31 cellular contexts compared by ENCODE assay signal in genomic region chrX:56279869-56280268, GRCh38.
"Had no signal": no experiment of that assay in that cellular context is flagged by ENCODE, and none has a peak within 500 bp of the region (broad histone marks: within the 10 kb centered on the region; RNA-seq: fewer than 3 reads in every experiment).

No MANE protein-coding gene starts in this region.

- H3K9me3 Mint-ChIP-seq: activated CD8-positive, alpha-beta T cell treated with anti-CD3 and anti-CD28 coated beads for 36 hours; activated naive CD4-positive, alpha-beta T cell treated with anti-CD3 and anti-CD28 coated beads, Interleukin-2, amount 10 ng/mL, durations not matched to agents 7 days and 5 days; activated naive CD4-positive, alpha-beta T cell treated with anti-CD3 and anti-CD28 coated beads, Interleukin-2, amount 50 U/mL, for 72 hours; activated naive CD8-positive, alpha-beta T cell treated with anti-CD3 and anti-CD28 coated beads, Interleukin-2, amount 10 ng/mL, durations not matched to agents 7 days and 5 days; central memory CD8-positive, alpha-beta T cell; dendritic cell treated with granulocyte-macrophage colony-stimulating factor and Interleukin-4, amounts not matched to agents 40 ng/mL and 50 ng/mL, for 4 days; WTC11 had no signal

- H3K27ac ChIP-seq: ascending aorta, brain microvascular endothelial cell, coronary artery, dorsolateral prefrontal cortex, esophagus muscularis mucosa, foreskin keratinocyte, gastrocnemius medialis, heart left ventricle, hepatocyte, VCaP had no signal

- H2AFZ ChIP-seq: hepatocyte had no signal

- H3K4me1 ChIP-seq: ascending aorta, esophagus muscularis mucosa, foreskin keratinocyte, gastrocnemius medialis, heart left ventricle had no signal

- DNase-seq: activated CD4-positive, alpha-beta T cell treated with anti-CD3 and anti-CD28 coated beads for 1 hour; activated CD4-positive, alpha-beta T cell treated with anti-CD3 and anti-CD28 coated beads for 4 hours; activated CD4-positive, alpha-beta T cell treated with anti-CD3 and anti-CD28 coated beads, Interleukin-2, amount 50 U/mL, for 1 hour; activated CD4-positive, alpha-beta T cell treated with anti-CD3 and anti-CD28 coated beads, Interleukin-2, amount 50 U/mL, for 48 hours; activated CD8-positive, alpha-beta memory T cell treated with anti-CD3 and anti-CD28 coated beads for 24 hours; activated CD8-positive, alpha-beta T cell treated with anti-CD3 and anti-CD28 coated beads for 36 hours; activated gamma-delta T cell; activated naive CD4-positive, alpha-beta T cell; activated naive CD4-positive, alpha-beta T cell treated with anti-CD3 and anti-CD28 coated beads, Interleukin-2, amount 10 ng/mL, durations not matched to agents 7 days and 5 days; activated naive CD8-positive, alpha-beta T cell treated with anti-CD3 and anti-CD28 coated beads, Interleukin-2, amount 10 ng/mL, durations not matched to agents 7 days and 5 days; activated T-cell treated with anti-CD3 and anti-CD28 coated beads, Interleukin-2, amount 50 U/mL, for 48 hours; brain microvascular endothelial cell; dorsolateral prefrontal cortex; effector memory CD4-positive, alpha-beta T cell; endodermal cell; foreskin keratinocyte; gastrocnemius medialis; glutamatergic neuron; heart left ventricle; T-helper 2 cell had no signal

- H3K36me3 ChIP-seq: brain microvascular endothelial cell, gastrocnemius medialis had no signal

- H3K36me3 Mint-ChIP-seq: activated naive CD4-positive, alpha-beta T cell treated with anti-CD3 and anti-CD28 coated beads, Interleukin-2, amount 50 U/mL, for 72 hours; WTC11 had no signal

- H3K4me1 Mint-ChIP-seq: endodermal cell, WTC11 had no signal

- H3K4me3 ChIP-seq: ascending aorta, coronary artery, dorsolateral prefrontal cortex, esophagus muscularis mucosa, gastrocnemius medialis, heart left ventricle, hepatocyte had no signal

- H3K27me3 ChIP-seq: ascending aorta, brain microvascular endothelial cell, esophagus muscularis mucosa, foreskin keratinocyte, gastrocnemius medialis, heart left ventricle, hepatocyte had no signal

- H3K9me3 ChIP-seq: ascending aorta, esophagus muscularis mucosa, gastrocnemius medialis, heart left ventricle had no signal

- H3K79me2 ChIP-seq: hepatocyte had no signal

- FAIRE-seq: bronchial epithelial cell, TTC549 had no signal

- H3K27ac Mint-ChIP-seq: activated CD8-positive, alpha-beta T cell treated with anti-CD3 and anti-CD28 coated beads for 36 hours; activated naive CD4-positive, alpha-beta T cell treated with anti-CD3 and anti-CD28 coated beads, Interleukin-2, amount 10 ng/mL, durations not matched to agents 7 days and 5 days; activated naive CD4-positive, alpha-beta T cell treated with anti-CD3 and anti-CD28 coated beads, Interleukin-2, amount 50 U/mL, for 72 hours; activated naive CD8-positive, alpha-beta T cell treated with anti-CD3 and anti-CD28 coated beads, Interleukin-2, amount 10 ng/mL, durations not matched to agents 7 days and 5 days; dendritic cell treated with granulocyte-macrophage colony-stimulating factor and Interleukin-4, amounts not matched to agents 40 ng/mL and 50 ng/mL, for 4 days; endodermal cell; WTC11 had no signal

- H3K27me3 Mint-ChIP-seq: activated CD8-positive, alpha-beta T cell treated with anti-CD3 and anti-CD28 coated beads for 36 hours; activated naive CD4-positive, alpha-beta T cell treated with anti-CD3 and anti-CD28 coated beads, Interleukin-2, amount 10 ng/mL, durations not matched to agents 7 days and 5 days; activated naive CD8-positive, alpha-beta T cell treated with anti-CD3 and anti-CD28 coated beads, Interleukin-2, amount 10 ng/mL, durations not matched to agents 7 days and 5 days; central memory CD8-positive, alpha-beta T cell; dendritic cell treated with granulocyte-macrophage colony-stimulating factor and Interleukin-4, amounts not matched to agents 40 ng/mL and 50 ng/mL, for 4 days had no signal

- H3K4me3 Mint-ChIP-seq: activated CD8-positive, alpha-beta T cell treated with anti-CD3 and anti-CD28 coated beads for 36 hours; activated naive CD4-positive, alpha-beta T cell treated with anti-CD3 and anti-CD28 coated beads, Interleukin-2, amount 10 ng/mL, durations not matched to agents 7 days and 5 days; activated naive CD8-positive, alpha-beta T cell treated with anti-CD3 and anti-CD28 coated beads, Interleukin-2, amount 10 ng/mL, durations not matched to agents 7 days and 5 days; central memory CD8-positive, alpha-beta T cell; dendritic cell treated with granulocyte-macrophage colony-stimulating factor and Interleukin-4, amounts not matched to agents 40 ng/mL and 50 ng/mL, for 4 days; endodermal cell; WTC11 had no signal

- H3K4me2 ChIP-seq: hepatocyte had no signal
